8 cellular contexts compared by ENCODE assay signal in genomic region chr6:109793793-109794192, GRCh38.
A peak's percentile ranks its signal among the peaks of the same experiment; 100 is the strongest.
DNase-seq lines count a peak whose midpoint lies in the region; ATAC-seq and TF ChIP-seq lines count a peak whose summit lies in the region.

No MANE protein-coding gene starts in this region.

- H2BK15ac ChIP-seq in neuronal stem cell (ENCODE audit: low read length) (no peak overlapping the region), mesendoderm (replicated peaks; ENCODE audit: low read depth) (no peak overlapping the region)

- H2AK5ac ChIP-seq in neuronal stem cell (ENCODE audit: low read depth, low read length) (no peak overlapping the region), mesendoderm (ENCODE audit: low read length) (no peak overlapping the region)

- H2BK5ac ChIP-seq in neuronal stem cell (ENCODE audit: low read length) (no peak overlapping the region), mesendoderm (ENCODE audit: low read length) (no peak overlapping the region)

- TF ChIP-seq CTCF in CD14-positive monocyte (IDR thresholded peaks at IDR 0.05): no peak

- H3K56ac ChIP-seq in mesendoderm (ENCODE audit: low read length): no peak overlapping the region

- intact Hi-C loops in CD14-positive monocyte (cut with micrococcal nuclease) (no loop called here), left cardiac atrium (cut with DNase I) (no loop called here)

- H2BK120ac ChIP-seq in neuronal stem cell (ENCODE audit: low read depth, low read length): no peak overlapping the region
- H2BK120ac ChIP-seq in mesendoderm (ENCODE audit: low read depth, low read length): no peak overlapping the region

- H3K79me1 ChIP-seq in neuronal stem cell (ENCODE audit: low read depth, low read length) (no peaks in the 10 kb centered on the region), mesendoderm (ENCODE audit: low read length) (no peaks in the 10 kb centered on the region)

- no peaks in the 10 kb centered on the region for H3K4me1 Mint-ChIP-seq in CD14-positive monocyte
- H3K4me1 Mint-ChIP-seq in activated CD4-positive, alpha-beta memory T cell treated with anti-CD3 and anti-CD28 coated beads, Interleukin-2, amount 10 ng/mL, durations not matched to agents 7 days and 5 days: peaks cover 11% of the 10 kb centered on the region

- no peaks in the 10 kb centered on the region for H3K79me2 ChIP-seq in mesendoderm (ENCODE audit: control insufficient read depth, insufficient read depth, low read length)

- H3K9me3 Mint-ChIP-seq in CD14-positive monocyte: no peaks in the 10 kb centered on the region
- no peaks in the 10 kb centered on the region for H3K9me3 Mint-ChIP-seq in activated CD4-positive, alpha-beta memory T cell treated with anti-CD3 and anti-CD28 coated beads, Interleukin-2, amount 10 ng/mL, durations not matched to agents 7 days and 5 days

- peaks cover 83 to 85% of the 10 kb centered on the region in 2 donors for H3K36me3 Mint-ChIP-seq in CD14-positive monocyte
- H3K36me3 Mint-ChIP-seq in activated CD4-positive, alpha-beta memory T cell treated with anti-CD3 and anti-CD28 coated beads, Interleukin-2, amount 10 ng/mL, durations not matched to agents 7 days and 5 days (ENCODE audit: low read depth): no peaks in the 10 kb centered on the region

- no CpG with 5 or more reads among the region's 1 CpG for WGBS in neuronal stem cell (ENCODE audit: extremely low coverage in 2 of 2, insufficient read length in 2 of 2, insufficient replicate concordance in 1 of 2), 2 donors
- WGBS in mesendoderm (ENCODE audit: extremely low coverage, insufficient coverage, low lambda C conversion rate): no CpG with 5 or more reads among the region's 1 CpG

- H3K4me3 ChIP-seq in subcutaneous abdominal adipose tissue (ENCODE audit: low read depth in 1 of 5, low read length in 5 of 5) (no peak overlapping the region), neuronal stem cell (ENCODE audit: low read length in 2 of 2) (no peak overlapping the region), mesendoderm (ENCODE audit: low read length) (no peak overlapping the region)

- no peak overlapping the region for H2BK12ac ChIP-seq in neuronal stem cell (ENCODE audit: low read length)

- peak overlapping the region; percentile 71 for H3K27ac ChIP-seq in subcutaneous abdominal adipose tissue (ENCODE audit: low read depth, low read length)
- no peak overlapping the region for H3K27ac ChIP-seq in neuronal stem cell (replicated peaks; ENCODE audit: low read length)
- no peak overlapping the region for H3K27ac ChIP-seq in mesendoderm (ENCODE audit: low read depth, low read length)

- H3K9me3 ChIP-seq in subcutaneous abdominal adipose tissue (ENCODE audit: control insufficient read depth in 5 of 5, low read length in 5 of 5): peaks cover 0 to 4% (median 0%) of the 10 kb centered on the region in 5 donors
- no peaks in the 10 kb centered on the region for H3K9me3 ChIP-seq in neuronal stem cell (replicated peaks in 1 of 2; ENCODE audit: control insufficient read depth in 2 of 2, insufficient read depth in 1 of 2, low read depth in 1 of 2, low read length in 2 of 2)

- H3K4me3 Mint-ChIP-seq in CD14-positive monocyte: no peak overlapping the region
- H3K4me3 Mint-ChIP-seq in activated CD4-positive, alpha-beta memory T cell treated with anti-CD3 and anti-CD28 coated beads, Interleukin-2, amount 10 ng/mL, durations not matched to agents 7 days and 5 days: no peak overlapping the region

- H3K27me3 ChIP-seq in subcutaneous abdominal adipose tissue (ENCODE audit: control insufficient read depth in 5 of 5, insufficient read depth in 4 of 5, low read length in 5 of 5): no peaks in the 10 kb centered on the region
- no peaks in the 10 kb centered on the region for H3K27me3 ChIP-seq in neuronal stem cell (ENCODE audit: control insufficient read depth in 3 of 3, insufficient read depth in 3 of 3, low read depth in 1 of 3, low read length in 3 of 3)
- H3K27me3 ChIP-seq in mesendoderm (ENCODE audit: insufficient read depth, low read length, poor library complexity): no peaks in the 10 kb centered on the region

- no peak overlapping the region for H4K8ac ChIP-seq in neuronal stem cell (ENCODE audit: low read depth, low read length)
- H4K8ac ChIP-seq in mesendoderm (ENCODE audit: low read depth, low read length): no peak overlapping the region

- POLR2A ChIA-PET in activated CD4-positive, alpha-beta memory T cell treated with anti-CD3 and anti-CD28 coated beads, Interleukin-2, amount 10 ng/mL, durations not matched to agents 7 days and 5 days (lab: Charles Lee): interaction anchor here (0.8 kb wide), 1 partner anchor 34 kb away, joined by 3 read pairs; no protein-coding TSS in a partner anchor

- H3K18ac ChIP-seq in neuronal stem cell (ENCODE audit: low read length): no peak overlapping the region
- no peak overlapping the region for H3K18ac ChIP-seq in mesendoderm (ENCODE audit: low read length)

- DNase-seq in CD14-positive monocyte (ENCODE audit: low spot score): no peak
- DNase-seq in HuH-7 (ENCODE audit: low spot score): peak; percentile 20
- DNase-seq in activated CD4-positive, alpha-beta memory T cell treated with anti-CD3 and anti-CD28 coated beads, Interleukin-2, amount 10 ng/mL, durations not matched to agents 7 days and 5 days: no peak
- no peak for DNase-seq in left cardiac atrium
- DNase-seq in neuronal stem cell (ENCODE audit: low spot score): no peak
- no peak for DNase-seq in mesendoderm

- H3K4me2 ChIP-seq in neuronal stem cell (ENCODE audit: insufficient read depth, low read length, poor library complexity, severe bottlenecking): no peak overlapping the region
- no peak overlapping the region for H3K4me2 ChIP-seq in mesendoderm (ENCODE audit: low read length)

- ATAC-seq in left cardiac atrium (peak; percentile 89 to 100), GM18861 (IDR thresholded peaks at IDR 0.05; ENCODE audit: unreplicated experiment) (no peak)

- H3K4ac ChIP-seq in neuronal stem cell (ENCODE audit: low read length) (no peak overlapping the region), mesendoderm (ENCODE audit: low read depth, low read length) (no peak overlapping the region)

- no peak overlapping the region for H3K14ac ChIP-seq in neuronal stem cell (ENCODE audit: low read length)

- H3K9ac ChIP-seq in subcutaneous abdominal adipose tissue (ENCODE audit: low read length in 5 of 5): peak overlapping the region in 1 of 5 donors; percentile 32
- H3K9ac ChIP-seq in neuronal stem cell (ENCODE audit: low read depth, low read length, poor library complexity): no peak overlapping the region
- H3K9ac ChIP-seq in mesendoderm (ENCODE audit: low read length): no peak overlapping the region

- H3K27ac Mint-ChIP-seq in CD14-positive monocyte: peak overlapping the region in 6 of 7 donors; percentile 19 to 83 (median 71)
- peak overlapping the region; percentile 58 for H3K27ac Mint-ChIP-seq in activated CD4-positive, alpha-beta memory T cell treated with anti-CD3 and anti-CD28 coated beads, Interleukin-2, amount 10 ng/mL, durations not matched to agents 7 days and 5 days

- H2AFZ ChIP-seq in neuronal stem cell (ENCODE audit: low read length): no peak overlapping the region

- CTCF ChIA-PET in activated CD4-positive, alpha-beta memory T cell treated with anti-CD3 and anti-CD28 coated beads, Interleukin-2, amount 10 ng/mL, durations not matched to agents 7 days and 5 days (lab: Charles Lee): no interaction called here

- H3K4me1 ChIP-seq in subcutaneous abdominal adipose tissue (ENCODE audit: control insufficient read depth in 5 of 5, insufficient read depth in 5 of 5, low read length in 5 of 5) (peaks cover 2 to 18% (median 13%) of the 10 kb centered on the region in 5 donors), neuronal stem cell (ENCODE audit: control insufficient read depth in 2 of 2, insufficient read depth in 1 of 2, low read depth in 1 of 2, low read length in 2 of 2) (peaks cover 3 to 18% of the 10 kb centered on the region in 2 donors), mesendoderm (ENCODE audit: control insufficient read depth, low read depth, low read length) (peaks cover 10% of the 10 kb centered on the region)

- H3K36me3 ChIP-seq in subcutaneous abdominal adipose tissue (ENCODE audit: control insufficient read depth in 5 of 5, insufficient read depth in 5 of 5, low read length in 5 of 5): peaks cover 6 to 42% (median 14%) of the 10 kb centered on the region in 5 donors
- peaks cover 0 to 5% of the 10 kb centered on the region in 2 donors for H3K36me3 ChIP-seq in neuronal stem cell (replicated peaks in 1 of 2; ENCODE audit: control insufficient read depth in 2 of 2, insufficient read depth in 2 of 2, low read length in 2 of 2)
- H3K36me3 ChIP-seq in mesendoderm (ENCODE audit: control insufficient read depth, insufficient read depth, low read length): no peaks in the 10 kb centered on the region

- H4K5ac ChIP-seq in mesendoderm (ENCODE audit: low read length): no peak overlapping the region

- no peaks in the 10 kb centered on the region for H3K27me3 Mint-ChIP-seq in CD14-positive monocyte (ENCODE audit: low read depth in 3 of 3)
- no peaks in the 10 kb centered on the region for H3K27me3 Mint-ChIP-seq in activated CD4-positive, alpha-beta memory T cell treated with anti-CD3 and anti-CD28 coated beads, Interleukin-2, amount 10 ng/mL, durations not matched to agents 7 days and 5 days

- no peak overlapping the region for H4K91ac ChIP-seq in neuronal stem cell (ENCODE audit: low read depth, low read length, poor library complexity)

- H3K23ac ChIP-seq in neuronal stem cell (ENCODE audit: low read depth, low read length, poor library complexity): no peak overlapping the region
- H3K23ac ChIP-seq in mesendoderm (ENCODE audit: low read length): no peak overlapping the region
